8 cellular contexts compared by ENCODE assay signal in genomic region chr16:30010817-30011504, GRCh38. TPM values are rescaled to one million over a fixed set of nuclear protein-coding genes. Genes with fewer than 3 reads are reported as not detected.
DNase-seq lines count a peak whose midpoint lies in the region; ATAC-seq and TF ChIP-seq lines count a peak whose summit lies in the region.

DOC2A (minus strand) TSS chr16:30011027; CDS start chr16:30010222, 805 bp downstream.

- H3K27ac ChIP-seq in CD8-positive, alpha-beta memory T cell (ENCODE audit: low read depth, low read length) = no peak within 1 kb of the TSS
- no peak within 1 kb of the TSS for H3K27ac ChIP-seq in KMS-11
- H3K27ac ChIP-seq in skin epidermis = no peak within 1 kb of the TSS

- H3K9me3 Mint-ChIP-seq in CD8-positive, alpha-beta memory T cell = no peaks in the 10 kb centered on the region
- no peaks in the 10 kb centered on the region for H3K9me3 Mint-ChIP-seq in activated CD4-positive, alpha-beta memory T cell treated with anti-CD3 and anti-CD28 coated beads, Interleukin-2, amount 10 ng/mL, durations not matched to agents 7 days and 5 days

- no peaks in the 10 kb centered on the region for H3K36me3 ChIP-seq in CD8-positive, alpha-beta memory T cell (ENCODE audit: insufficient read depth, low read length)
- no peaks in the 10 kb centered on the region for H3K36me3 ChIP-seq in KMS-11 (ENCODE audit: insufficient read depth)

- CTCF ChIA-PET in CD8-positive, alpha-beta memory T cell (lab: Charles Lee) = interaction anchor here (0.6 to 1.3 kb wide), 2 partner anchors 51 to 281 kb away, joined by 3 read pairs; no protein-coding TSS in a partner anchor
- CTCF ChIA-PET in activated CD4-positive, alpha-beta memory T cell treated with anti-CD3 and anti-CD28 coated beads, Interleukin-2, amount 10 ng/mL, durations not matched to agents 7 days and 5 days (lab: Charles Lee) = no interaction called here

- peak within 1 kb of the TSS; percentile 42; the same call in 1 of the 2 replicates for H3K4me2 ChIP-seq in KMS-11

- peaks cover 6% of the 10 kb centered on the region for H3K4me1 ChIP-seq in CD8-positive, alpha-beta memory T cell (ENCODE audit: insufficient read depth, low read length)
- no peaks in the 10 kb centered on the region for H3K4me1 ChIP-seq in KMS-11 (ENCODE audit: low read depth, poor library complexity, severe bottlenecking)

- no peak within 1 kb of the TSS for H3K9ac ChIP-seq in KMS-11

- H3K79me2 ChIP-seq in KMS-11 (ENCODE audit: insufficient read depth, low read depth) = no peaks in the 10 kb centered on the region

- DNase-seq in CD8-positive, alpha-beta memory T cell = no peak
- DNase-seq in activated CD4-positive, alpha-beta memory T cell treated with anti-CD3 and anti-CD28 coated beads, Interleukin-2, amount 10 ng/mL, durations not matched to agents 7 days and 5 days = peak; percentile 31
- DNase-seq in foreskin fibroblast = peak in 1 of 2 donors; percentile 35

- POLR2A ChIA-PET in CD8-positive, alpha-beta memory T cell (lab: Charles Lee) = no interaction called here
- POLR2A ChIA-PET in activated CD4-positive, alpha-beta memory T cell treated with anti-CD3 and anti-CD28 coated beads, Interleukin-2, amount 10 ng/mL, durations not matched to agents 7 days and 5 days (lab: Charles Lee) = interaction anchor here (1.0 to 2.1 kb wide), 2 partner anchors 38 to 204 kb away, joined by 3 to 4 read pairs; partner anchors contain the start of gene TAOK2

- TF ChIP-seq CTCF in KMS-11 (conservative IDR thresholded peaks at IDR 0.05; ENCODE audit: low read depth, low read length) = no peak
- TF ChIP-seq CTCF in foreskin fibroblast (IDR thresholded peaks at IDR 0.05; ENCODE audit: low read depth, low read length) = no peak

- ATAC-seq in HG03378 (IDR thresholded peaks at IDR 0.05; ENCODE audit: unreplicated experiment) (no peak), GM18861 (IDR thresholded peaks at IDR 0.05; ENCODE audit: unreplicated experiment) (no peak), GM19328 (IDR thresholded peaks at IDR 0.05; ENCODE audit: unreplicated experiment) (no peak)

- peaks cover 19 to 28% of the 10 kb centered on the region in 2 donors for H3K27me3 Mint-ChIP-seq in CD8-positive, alpha-beta memory T cell
- H3K27me3 Mint-ChIP-seq in activated CD4-positive, alpha-beta memory T cell treated with anti-CD3 and anti-CD28 coated beads, Interleukin-2, amount 10 ng/mL, durations not matched to agents 7 days and 5 days = peaks cover 35% of the 10 kb centered on the region

- H3K27ac Mint-ChIP-seq in CD8-positive, alpha-beta memory T cell = peak within 1 kb of the TSS in 2 of 8 donors; percentile 72 to 89
- H3K27ac Mint-ChIP-seq in activated CD4-positive, alpha-beta memory T cell treated with anti-CD3 and anti-CD28 coated beads, Interleukin-2, amount 10 ng/mL, durations not matched to agents 7 days and 5 days = no peak within 1 kb of the TSS

- H3K4me3 Mint-ChIP-seq in CD8-positive, alpha-beta memory T cell = peak within 1 kb of the TSS; percentile 46 to 93 (median 82)
- H3K4me3 Mint-ChIP-seq in activated CD4-positive, alpha-beta memory T cell treated with anti-CD3 and anti-CD28 coated beads, Interleukin-2, amount 10 ng/mL, durations not matched to agents 7 days and 5 days = peak within 1 kb of the TSS; percentile 71

- H3K9me3 ChIP-seq in CD8-positive, alpha-beta memory T cell (ENCODE audit: low read length) = no peaks in the 10 kb centered on the region

- H4K20me1 ChIP-seq in KMS-11 (ENCODE audit: insufficient read depth) = no peaks in the 10 kb centered on the region

- no peaks in the 10 kb centered on the region for H3K36me3 Mint-ChIP-seq in CD8-positive, alpha-beta memory T cell
- peaks cover 3% of the 10 kb centered on the region for H3K36me3 Mint-ChIP-seq in activated CD4-positive, alpha-beta memory T cell treated with anti-CD3 and anti-CD28 coated beads, Interleukin-2, amount 10 ng/mL, durations not matched to agents 7 days and 5 days (ENCODE audit: low read depth)

- H3K4me1 Mint-ChIP-seq in CD8-positive, alpha-beta memory T cell = peaks cover 5 to 16% (median 7%) of the 10 kb centered on the region in 3 donors
- peaks cover 8% of the 10 kb centered on the region for H3K4me1 Mint-ChIP-seq in activated CD4-positive, alpha-beta memory T cell treated with anti-CD3 and anti-CD28 coated beads, Interleukin-2, amount 10 ng/mL, durations not matched to agents 7 days and 5 days

- H3K4me3 ChIP-seq in CD8-positive, alpha-beta memory T cell (ENCODE audit: low read length) = peak within 1 kb of the TSS; percentile 39
- no peak within 1 kb of the TSS for H3K4me3 ChIP-seq in KMS-11 (IDR thresholded peaks at IDR 0.05; ENCODE audit: insufficient read depth, low read depth, low read length)
- peak within 1 kb of the TSS; percentile 38 to 42 for H3K4me3 ChIP-seq in foreskin fibroblast (ENCODE audit: low read depth in 1 of 2, low read length in 2 of 2)
- H3K4me3 ChIP-seq in skin epidermis = peak within 1 kb of the TSS; percentile 20 to 47 (median 27)

- H3K27me3 ChIP-seq in CD8-positive, alpha-beta memory T cell (ENCODE audit: insufficient read depth, low read length, poor library complexity, severe bottlenecking) = peaks cover 7% of the 10 kb centered on the region
- H3K27me3 ChIP-seq in KMS-11 (ENCODE audit: insufficient read depth, low read depth) = peaks cover 31% of the 10 kb centered on the region

- H2AFZ ChIP-seq in KMS-11 (ENCODE audit: low read depth) = peak within 1 kb of the TSS; percentile 57

RNA-seq across cellular contexts. Expression of gene DOC2A, which starts in this region (rescaled TPM):
- total RNA-seq in CD8-positive, alpha-beta memory T cell = under 1 TPM; 0.13 to 0.42 TPM
- not detected for polyA plus RNA-seq in CD8-positive, alpha-beta memory T cell
- total RNA-seq in activated CD4-positive, alpha-beta memory T cell treated with anti-CD3 and anti-CD28 coated beads, Interleukin-2, amount 10 ng/mL, durations not matched to agents 7 days and 5 days = not detected

Comparison
In these comparisons a context has a peak if more than half of its experiments do, and no peak if none do; other contexts are left out.
1. Peak in DNase-seq in activated CD4-positive, alpha-beta memory T cell treated with anti-CD3 and anti-CD28 coated beads, Interleukin-2, amount 10 ng/mL, durations not matched to agents 7 days and 5 days; RNA of the gene not detected or under 1 TPM.